16 cellular contexts compared by ENCODE assay signal in genomic region chr13:112670118-112670517, GRCh38. TPM values are rescaled to one million over a fixed set of nuclear protein-coding genes. Genes with fewer than 3 reads are reported as not detected.
DNase-seq lines count a peak whose midpoint lies in the region; ATAC-seq and TF ChIP-seq lines count a peak whose summit lies in the region.
"Had no signal": no experiment of that assay in that cellular context is flagged by ENCODE, and none has a peak within 500 bp of the region (broad histone marks: within the 10 kb centered on the region; RNA-seq: fewer than 3 reads in every experiment).

No MANE protein-coding gene starts in this region.

- intact Hi-C loops in body of pancreas (cut with DNase I) (no loop called here), left colon (cut with DNase I, micrococcal nuclease) (no loop called here)

- TF ChIP-seq POLR2A in body of pancreas (IDR thresholded peaks at IDR 0.05) = no peak

- no peaks in the 10 kb centered on the region for H3K9me3 ChIP-seq in body of pancreas

- DNase-seq in body of pancreas (peak in 1 of 4 donors; percentile 26), retina (peak; percentile 50), NCI-H1436 (lab: John Stamatoyannopoulos, UW) (no peak), AG08396 (ENCODE audit: low spot score) (no peak), left colon (no peak)
- DNase-seq: activated B cell treated with CpG ODN at 0.5 μM for 24 hours; effector CD8-positive, alpha-beta T cell; mesenchymal stem cell; NCI-H774; Right ventricle myocardium superior; stimulated activated CD4-positive, alpha-beta T cell treated with anti-CD3 and anti-CD28 coated beads, Interleukin-1b, Interleukin-23, amount 100 ng/mL, for 48 hours; stimulated activated naive CD4-positive, alpha-beta T cell had no signal

- H3K27me3 ChIP-seq in body of pancreas = no peaks in the 10 kb centered on the region
- H3K27me3 ChIP-seq: BLaER1 treated with 17β-estradiol and CSF1 and Interleukin-3, amounts not matched to agents 10 nM and 100 nM had no signal

- peak; percentile 59 for ATAC-seq in GM18867 (IDR thresholded peaks at IDR 0.05; ENCODE audit: unreplicated experiment)
- ATAC-seq in HG02678 (IDR thresholded peaks at IDR 0.05; ENCODE audit: unreplicated experiment) = peak; percentile 63
- peak; percentile 52 for ATAC-seq in body of pancreas
- ATAC-seq in HG02852 (IDR thresholded peaks at IDR 0.05; ENCODE audit: unreplicated experiment) = no peak
- no peak for ATAC-seq in left colon

- no peaks in the 10 kb centered on the region for H3K4me1 ChIP-seq in body of pancreas

- H3K36me3 ChIP-seq in body of pancreas (replicated peaks in 1 of 2; ENCODE audit: insufficient read depth in 1 of 2, low read depth in 2 of 2) = no peaks in the 10 kb centered on the region
- H3K36me3 ChIP-seq: BLaER1 treated with 17β-estradiol and CSF1 and Interleukin-3, amounts not matched to agents 10 nM and 100 nM had no signal

- no peak for TF ChIP-seq CTCF in body of pancreas (IDR thresholded peaks at IDR 0.05)

- H3K27ac ChIP-seq in body of pancreas = peak overlapping the region in 1 of 4 donors; percentile 23
- H3K27ac ChIP-seq: BLaER1 treated with 17β-estradiol and CSF1 and Interleukin-3, amounts not matched to agents 10 nM and 100 nM had no signal

- 53 to 58% methylated on average over 8 of the region's 8 CpGs for WGBS in body of pancreas, 2 donors

- no peak overlapping the region for H3K4me3 ChIP-seq in body of pancreas
- H3K4me3 ChIP-seq: BLaER1 treated with 17β-estradiol and CSF1 and Interleukin-3, amounts not matched to agents 10 nM and 100 nM had no signal

RNA-seq across cellular contexts. Expression of gene ATP11A, which starts 19.7 kb away (rescaled TPM):
- 10 to 100 TPM; 24.1 to 33.9 TPM for total RNA-seq in body of pancreas
- 10 to 100 TPM; 12.4 to 22.7 TPM for total RNA-seq in left colon

Comparison
In these comparisons a context has a peak if more than half of its experiments do, and no peak if none do; other contexts are left out.
1. ATAC-seq: peak in GM18867 (single experiment), HG02678 (single experiment) and body of pancreas (single experiment); none in HG02852 (single experiment) and left colon (single experiment).